9 cellular contexts compared by ENCODE assay signal in genomic region chr2:119694994-119695521, GRCh38. TPM values are rescaled to one million over a fixed set of nuclear protein-coding genes. Genes with fewer than 3 reads are reported as not detected.
DNase-seq lines count a peak whose midpoint lies in the region; ATAC-seq lines count a peak whose summit lies in the region.
"Had no signal": no experiment of that assay in that cellular context is flagged by ENCODE, and none has a peak within 500 bp of the region (broad histone marks: within the 10 kb centered on the region; RNA-seq: fewer than 3 reads in every experiment).

No MANE protein-coding gene starts in this region.

- POLR2A ChIA-PET in activated CD4-positive, alpha-beta T cell treated with anti-CD3 and anti-CD28 coated beads, Interleukin-2, amount 10 ng/mL, durations not matched to agents 7 days and 5 days (lab: Charles Lee), result no interaction called here

- H3K4me3 ChIP-seq in NT2/D1 (ENCODE audit: insufficient read length, low read depth), result no peak overlapping the region

- peaks cover 35% of the 10 kb centered on the region for H3K4me1 ChIP-seq in NT2/D1 (ENCODE audit: insufficient read depth, insufficient read length)
- H3K4me1 ChIP-seq: BE2C had no signal

- no peaks in the 10 kb centered on the region for H3K36me3 Mint-ChIP-seq in activated CD4-positive, alpha-beta T cell treated with anti-CD3 and anti-CD28 coated beads, Interleukin-2, amount 10 ng/mL, durations not matched to agents 7 days and 5 days (ENCODE audit: low read depth)
- H3K36me3 Mint-ChIP-seq in activated T-helper 1 cell treated with anti-CD3 and anti-CD28 coated beads, Interleukin-12 subunit alpha, Interleukin-12 subunit beta, Interleukin-2, Interleukin-4 antibody, amounts not matched to agents 30 ng/mL and 10 ng/mL and 1 ng/mL, durations not matched to agents 14 hours and 24 hours and 36 hours (ENCODE audit: low read depth), result no peaks in the 10 kb centered on the region

- H3K27ac ChIP-seq in temporal lobe (ENCODE audit: low read depth, low read length), result peak overlapping the region; percentile 7

- H3K27me3 ChIP-seq in NT2/D1 (ENCODE audit: insufficient read depth, insufficient read length), result no peaks in the 10 kb centered on the region
- H3K27me3 ChIP-seq: BE2C had no signal

- peak overlapping the region; percentile 73 for H3K27ac Mint-ChIP-seq in activated CD4-positive, alpha-beta T cell treated with anti-CD3 and anti-CD28 coated beads, Interleukin-2, amount 10 ng/mL, durations not matched to agents 7 days and 5 days
- H3K27ac Mint-ChIP-seq in activated T-helper 1 cell treated with anti-CD3 and anti-CD28 coated beads, Interleukin-12 subunit alpha, Interleukin-12 subunit beta, Interleukin-2, Interleukin-4 antibody, amounts not matched to agents 30 ng/mL and 10 ng/mL and 1 ng/mL, durations not matched to agents 14 hours and 24 hours and 36 hours, result no peak overlapping the region

- H3K4me3 Mint-ChIP-seq in activated CD4-positive, alpha-beta T cell treated with anti-CD3 and anti-CD28 coated beads, Interleukin-2, amount 10 ng/mL, durations not matched to agents 7 days and 5 days, result peak overlapping the region; percentile 26
- H3K4me3 Mint-ChIP-seq in activated T-helper 1 cell treated with anti-CD3 and anti-CD28 coated beads, Interleukin-12 subunit alpha, Interleukin-12 subunit beta, Interleukin-2, Interleukin-4 antibody, amounts not matched to agents 30 ng/mL and 10 ng/mL and 1 ng/mL, durations not matched to agents 14 hours and 24 hours and 36 hours, result no peak overlapping the region

- peaks cover 34% of the 10 kb centered on the region for H3K4me1 Mint-ChIP-seq in activated CD4-positive, alpha-beta T cell treated with anti-CD3 and anti-CD28 coated beads, Interleukin-2, amount 10 ng/mL, durations not matched to agents 7 days and 5 days
- peaks cover 11% of the 10 kb centered on the region for H3K4me1 Mint-ChIP-seq in activated T-helper 1 cell treated with anti-CD3 and anti-CD28 coated beads, Interleukin-12 subunit alpha, Interleukin-12 subunit beta, Interleukin-2, Interleukin-4 antibody, amounts not matched to agents 30 ng/mL and 10 ng/mL and 1 ng/mL, durations not matched to agents 14 hours and 24 hours and 36 hours (ENCODE audit: low read depth)

- H3K36me3 ChIP-seq in NT2/D1 (ENCODE audit: insufficient read depth, insufficient read length, low read length), result no peaks in the 10 kb centered on the region
- H3K36me3 ChIP-seq: BE2C had no signal

- ATAC-seq in GM21515 (IDR thresholded peaks at IDR 0.05; ENCODE audit: unreplicated experiment), result no peak
- no peak for ATAC-seq in HG02852 (IDR thresholded peaks at IDR 0.05; ENCODE audit: unreplicated experiment)

- H3K9ac ChIP-seq in NT2/D1 (ENCODE audit: insufficient read length, low read depth), result peak overlapping the region; percentile 29

- no peaks in the 10 kb centered on the region for H3K27me3 Mint-ChIP-seq in activated CD4-positive, alpha-beta T cell treated with anti-CD3 and anti-CD28 coated beads, Interleukin-2, amount 10 ng/mL, durations not matched to agents 7 days and 5 days
- peaks cover 2% of the 10 kb centered on the region for H3K27me3 Mint-ChIP-seq in activated T-helper 1 cell treated with anti-CD3 and anti-CD28 coated beads, Interleukin-12 subunit alpha, Interleukin-12 subunit beta, Interleukin-2, Interleukin-4 antibody, amounts not matched to agents 30 ng/mL and 10 ng/mL and 1 ng/mL, durations not matched to agents 14 hours and 24 hours and 36 hours (ENCODE audit: insufficient read depth)

- H3K9me3 Mint-ChIP-seq in activated CD4-positive, alpha-beta T cell treated with anti-CD3 and anti-CD28 coated beads, Interleukin-2, amount 10 ng/mL, durations not matched to agents 7 days and 5 days, result peaks cover 2% of the 10 kb centered on the region
- no peaks in the 10 kb centered on the region for H3K9me3 Mint-ChIP-seq in activated T-helper 1 cell treated with anti-CD3 and anti-CD28 coated beads, Interleukin-12 subunit alpha, Interleukin-12 subunit beta, Interleukin-2, Interleukin-4 antibody, amounts not matched to agents 30 ng/mL and 10 ng/mL and 1 ng/mL, durations not matched to agents 14 hours and 24 hours and 36 hours

- peak; percentile 55 for DNase-seq in activated CD4-positive, alpha-beta T cell treated with anti-CD3 and anti-CD28 coated beads, Interleukin-2, amount 10 ng/mL, durations not matched to agents 7 days and 5 days
- no peak for DNase-seq in activated CD4-positive, alpha-beta T cell treated with anti-CD3 and anti-CD28 coated beads, Interleukin-2, amount 50 U/mL, for 48 hours
- DNase-seq in NT2/D1 (ENCODE audit: low read depth, low spot score) (no peak), fibroblast of gingiva (ENCODE audit: low read depth) (peak; percentile 66)
- no peak for DNase-seq in activated T-helper 1 cell treated with anti-CD3 and anti-CD28 coated beads, Interleukin-12 subunit alpha, Interleukin-12 subunit beta, Interleukin-2, Interleukin-4 antibody, amounts not matched to agents 30 ng/mL and 10 ng/mL and 1 ng/mL, durations not matched to agents 14 hours and 24 hours and 36 hours (ENCODE audit: low spot score)
- DNase-seq: BE2C had no signal

- intact Hi-C loops in activated T-helper 1 cell treated with anti-CD3 and anti-CD28 coated beads, Interleukin-12 subunit alpha, Interleukin-12 subunit beta, Interleukin-2, Interleukin-4 antibody, amounts not matched to agents 30 ng/mL and 10 ng/mL and 1 ng/mL, durations not matched to agents 14 hours and 24 hours and 36 hours (cut with micrococcal nuclease), result no loop called here

- CTCF ChIA-PET in activated CD4-positive, alpha-beta T cell treated with anti-CD3 and anti-CD28 coated beads, Interleukin-2, amount 10 ng/mL, durations not matched to agents 7 days and 5 days (lab: Charles Lee), result interaction anchor here (1.1 to 1.2 kb wide), 2 partner anchors 12 to 24 kb away, joined by 3 read pairs; no protein-coding TSS in a partner anchor

- H3K9me3 ChIP-seq in NT2/D1 (ENCODE audit: insufficient read depth, low read length), result no peaks in the 10 kb centered on the region
- H3K9me3 ChIP-seq: BE2C had no signal

RNA-seq across cellular contexts. Expression of gene TMEM177, which starts 16.1 kb away (rescaled TPM):
- total RNA-seq in activated CD4-positive, alpha-beta T cell treated with anti-CD3 and anti-CD28 coated beads, Interleukin-2, amount 10 ng/mL, durations not matched to agents 7 days and 5 days, result 1 to 10 TPM; 7.8 to 9.5 TPM
- total RNA-seq in temporal lobe, result 6.4 TPM
- 16.6 and 17.4 TPM in 2 replicates for total RNA-seq in activated T-helper 1 cell treated with anti-CD3 and anti-CD28 coated beads, Interleukin-12 subunit alpha, Interleukin-12 subunit beta, Interleukin-2, Interleukin-4 antibody, amounts not matched to agents 30 ng/mL and 10 ng/mL and 1 ng/mL, durations not matched to agents 14 hours and 24 hours and 36 hours

Comparison
In these comparisons a context has a peak if more than half of its experiments do, and no peak if none do; other contexts are left out.
1. DNase-seq: peak in activated CD4-positive, alpha-beta T cell treated with anti-CD3 and anti-CD28 coated beads, Interleukin-2, amount 10 ng/mL, durations not matched to agents 7 days and 5 days (single experiment) and fibroblast of gingiva (single experiment); none in activated CD4-positive, alpha-beta T cell treated with anti-CD3 and anti-CD28 coated beads, Interleukin-2, amount 50 U/mL, for 48 hours (0 of 2), NT2/D1 (single experiment) and activated T-helper 1 cell treated with anti-CD3 and anti-CD28 coated beads, Interleukin-12 subunit alpha, Interleukin-12 subunit beta, Interleukin-2, Interleukin-4 antibody, amounts not matched to agents 30 ng/mL and 10 ng/mL and 1 ng/mL, durations not matched to agents 14 hours and 24 hours and 36 hours (single experiment).